8 cellular contexts compared by ENCODE assay signal in genomic region chr12:124543052-124543590, GRCh38. TPM values are rescaled to one million over a fixed set of nuclear protein-coding genes. Genes with fewer than 3 reads are reported as not detected.
DNase-seq lines count a peak whose midpoint lies in the region; ATAC-seq and TF ChIP-seq lines count a peak whose summit lies in the region.

No MANE protein-coding gene starts in this region.

- H3K4me3 ChIP-seq in fibroblast of villous mesenchyme (ENCODE audit: low read depth, low read length), result no peak overlapping the region

- no peak for ATAC-seq in activated CD4-positive, alpha-beta T cell treated with anti-CD3 and anti-CD28 coated beads for 36 hours
- ATAC-seq in stimulated activated memory B cell treated with anti-CD40 and anti-IgM and Interleukin-4, amounts not matched to agents 10 μg/mL and 1 μg/mL and 100 μg/mL, for 72 hours, result peak; percentile 31
- ATAC-seq in GM21360 (IDR thresholded peaks at IDR 0.05; ENCODE audit: unreplicated experiment), result no peak
- ATAC-seq in activated CD4-positive, CD25-positive, alpha-beta regulatory T cell treated with anti-CD3 and anti-CD28 coated beads, Interleukin-2, amount 50 U/mL, for 24 hours, result no peak

- DNase-seq in activated CD4-positive, alpha-beta T cell treated with anti-CD3 and anti-CD28 coated beads for 36 hours, result peak; percentile 31
- DNase-seq in activated CD4-positive, alpha-beta T cell treated with anti-CD3 and anti-CD28 coated beads, Interleukin-2, amount 50 U/mL, for 1 hour, result no peak
- DNase-seq in NCI-H69 (lab: John Stamatoyannopoulos, UW) (peak; percentile 86), fibroblast of villous mesenchyme (ENCODE audit: low read depth) (peak; percentile 62), foreskin melanocyte (no peak)

- intact Hi-C loops in activated CD4-positive, alpha-beta T cell treated with anti-CD3 and anti-CD28 coated beads for 36 hours (cut with DNase I, micrococcal nuclease), result no loop called here

- POLR2A ChIA-PET in activated CD4-positive, alpha-beta T cell treated with anti-CD3 and anti-CD28 coated beads for 36 hours (lab: Charles Lee), result no interaction called here

- no peaks in the 10 kb centered on the region for H3K27me3 Mint-ChIP-seq in activated CD4-positive, alpha-beta T cell treated with anti-CD3 and anti-CD28 coated beads for 36 hours
- no peaks in the 10 kb centered on the region for H3K27me3 Mint-ChIP-seq in stimulated activated memory B cell treated with anti-CD40 and anti-IgM and Interleukin-4, amounts not matched to agents 10 μg/mL and 1 μg/mL and 100 μg/mL, for 72 hours

- no peak for TF ChIP-seq CTCF in fibroblast of villous mesenchyme (IDR thresholded peaks at IDR 0.05; ENCODE audit: insufficient read depth, low read depth, low read length)

- no peak overlapping the region for H3K27ac Mint-ChIP-seq in activated CD4-positive, alpha-beta T cell treated with anti-CD3 and anti-CD28 coated beads for 36 hours
- peak overlapping the region; percentile 76 for H3K27ac Mint-ChIP-seq in stimulated activated memory B cell treated with anti-CD40 and anti-IgM and Interleukin-4, amounts not matched to agents 10 μg/mL and 1 μg/mL and 100 μg/mL, for 72 hours

- peaks cover 7% of the 10 kb centered on the region for H3K36me3 Mint-ChIP-seq in activated CD4-positive, alpha-beta T cell treated with anti-CD3 and anti-CD28 coated beads for 36 hours (ENCODE audit: low read depth)
- H3K36me3 Mint-ChIP-seq in stimulated activated memory B cell treated with anti-CD40 and anti-IgM and Interleukin-4, amounts not matched to agents 10 μg/mL and 1 μg/mL and 100 μg/mL, for 72 hours, result no peaks in the 10 kb centered on the region

- H3K4me3 Mint-ChIP-seq in activated CD4-positive, alpha-beta T cell treated with anti-CD3 and anti-CD28 coated beads for 36 hours, result no peak overlapping the region
- H3K4me3 Mint-ChIP-seq in stimulated activated memory B cell treated with anti-CD40 and anti-IgM and Interleukin-4, amounts not matched to agents 10 μg/mL and 1 μg/mL and 100 μg/mL, for 72 hours, result no peak overlapping the region

- H3K9me3 Mint-ChIP-seq in activated CD4-positive, alpha-beta T cell treated with anti-CD3 and anti-CD28 coated beads for 36 hours (ENCODE audit: low read depth), result no peaks in the 10 kb centered on the region
- H3K9me3 Mint-ChIP-seq in stimulated activated memory B cell treated with anti-CD40 and anti-IgM and Interleukin-4, amounts not matched to agents 10 μg/mL and 1 μg/mL and 100 μg/mL, for 72 hours, result no peaks in the 10 kb centered on the region

- H3K4me1 Mint-ChIP-seq in activated CD4-positive, alpha-beta T cell treated with anti-CD3 and anti-CD28 coated beads for 36 hours, result peaks cover 60% of the 10 kb centered on the region
- H3K4me1 Mint-ChIP-seq in stimulated activated memory B cell treated with anti-CD40 and anti-IgM and Interleukin-4, amounts not matched to agents 10 μg/mL and 1 μg/mL and 100 μg/mL, for 72 hours, result peaks cover 70% of the 10 kb centered on the region

- CTCF ChIA-PET in activated CD4-positive, alpha-beta T cell treated with anti-CD3 and anti-CD28 coated beads for 36 hours (lab: Charles Lee), result no interaction called here

RNA-seq across cellular contexts. Expression of gene NCOR2, which starts 24.3 kb away (rescaled TPM):
- 100 to 1,000 TPM; 103 to 115 TPM for total RNA-seq in activated CD4-positive, alpha-beta T cell treated with anti-CD3 and anti-CD28 coated beads for 36 hours
- 77.3 and 86.8 TPM in 2 replicates for total RNA-seq in fibroblast of villous mesenchyme

Comparison
In these comparisons a context has a peak if more than half of its experiments do, and no peak if none do; other contexts are left out.
1. DNase-seq: peak in activated CD4-positive, alpha-beta T cell treated with anti-CD3 and anti-CD28 coated beads for 36 hours (single experiment), NCI-H69 (single experiment) and fibroblast of villous mesenchyme (single experiment); none in activated CD4-positive, alpha-beta T cell treated with anti-CD3 and anti-CD28 coated beads, Interleukin-2, amount 50 U/mL, for 1 hour (single experiment) and foreskin melanocyte (single experiment).